Comparison of ENCODE assay signal across 1 cellular context in the genomic region with DNA sequence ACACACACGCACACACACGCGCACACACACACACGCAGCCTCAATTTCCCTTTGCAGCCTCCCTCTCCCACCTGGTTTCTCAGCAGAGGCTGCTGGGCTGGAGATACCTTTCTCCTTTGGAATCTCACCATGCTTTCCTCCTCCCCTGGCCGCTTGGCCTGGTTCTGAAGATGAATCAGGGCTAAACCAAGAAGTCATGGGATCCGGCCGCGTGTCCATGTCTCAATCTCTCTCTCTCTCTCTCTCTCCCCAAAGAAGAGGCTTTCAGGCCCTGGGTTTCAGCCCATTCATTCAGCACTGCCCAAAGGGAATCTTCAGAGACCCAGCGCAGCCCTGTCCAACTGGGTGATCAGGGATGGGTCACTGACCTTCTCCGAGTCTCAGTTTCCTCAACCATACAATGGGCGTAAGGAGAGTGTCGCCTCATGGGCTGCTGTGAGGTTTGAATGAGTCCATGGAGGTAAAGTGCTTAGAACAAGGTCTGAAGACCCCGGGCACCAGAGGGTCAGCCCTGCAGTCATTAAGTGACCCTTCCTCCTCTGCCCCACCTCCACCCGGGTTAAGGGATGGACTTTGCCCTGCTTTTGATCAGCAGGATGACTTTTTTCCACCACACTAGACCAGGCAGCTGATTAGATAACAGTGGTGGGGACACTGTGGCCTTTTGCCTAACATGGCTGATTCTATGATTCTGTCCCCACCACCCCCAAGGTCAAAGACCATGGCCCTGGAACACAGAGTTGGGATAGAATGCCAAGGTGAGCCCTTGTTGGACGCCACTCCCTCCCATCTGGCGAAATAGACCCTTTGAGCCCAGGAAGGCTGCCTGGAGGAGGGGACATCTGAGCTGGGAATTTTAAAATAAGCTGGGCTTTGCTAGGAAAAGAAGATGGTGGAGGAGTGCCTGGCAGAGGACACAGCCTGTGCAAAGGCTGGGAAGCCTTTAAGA.
A peak's percentile ranks its signal among the peaks of the same experiment; 100 is the strongest.
TF ChIP-seq lines count a peak whose summit lies in the region.

No MANE protein-coding gene starts in this region.

TF ChIP-seq in HepG2, 621 proteins besides CTCF, POLR2A, EP300 and RAD21 (continued from another document and continues in another):
- TF ChIP-seq, protein P1, sequence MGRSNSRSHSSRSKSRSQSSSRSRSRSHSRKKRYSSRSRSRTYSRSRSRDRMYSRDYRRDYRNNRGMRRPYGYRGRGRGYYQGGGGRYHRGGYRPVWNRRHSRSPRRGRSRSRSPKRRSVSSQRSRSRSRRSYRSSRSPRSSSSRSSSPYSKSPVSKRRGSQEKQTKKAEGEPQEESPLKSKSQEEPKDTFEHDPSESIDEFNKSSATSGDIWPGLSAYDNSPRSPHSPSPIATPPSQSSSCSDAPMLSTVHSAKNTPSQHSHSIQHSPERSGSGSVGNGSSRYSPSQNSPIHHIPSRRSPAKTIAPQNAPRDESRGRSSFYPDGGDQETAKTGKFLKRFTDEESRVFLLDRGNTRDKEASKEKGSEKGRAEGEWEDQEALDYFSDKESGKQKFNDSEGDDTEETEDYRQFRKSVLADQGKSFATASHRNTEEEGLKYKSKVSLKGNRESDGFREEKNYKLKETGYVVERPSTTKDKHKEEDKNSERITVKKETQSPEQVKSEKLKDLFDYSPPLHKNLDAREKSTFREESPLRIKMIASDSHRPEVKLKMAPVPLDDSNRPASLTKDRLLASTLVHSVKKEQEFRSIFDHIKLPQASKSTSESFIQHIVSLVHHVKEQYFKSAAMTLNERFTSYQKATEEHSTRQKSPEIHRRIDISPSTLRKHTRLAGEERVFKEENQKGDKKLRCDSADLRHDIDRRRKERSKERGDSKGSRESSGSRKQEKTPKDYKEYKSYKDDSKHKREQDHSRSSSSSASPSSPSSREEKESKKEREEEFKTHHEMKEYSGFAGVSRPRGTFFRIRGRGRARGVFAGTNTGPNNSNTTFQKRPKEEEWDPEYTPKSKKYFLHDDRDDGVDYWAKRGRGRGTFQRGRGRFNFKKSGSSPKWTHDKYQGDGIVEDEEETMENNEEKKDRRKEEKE (IDR thresholded peaks at IDR 0.05), result no peak
- TF ChIP-seq PHF8 (CRISPR knock-in tag; IDR thresholded peaks at IDR 0.05), result no peak
- TF ChIP-seq RORA (CRISPR knock-in tag; IDR thresholded peaks at IDR 0.05), result no peak
- peak; percentile 95 for TF ChIP-seq RXRA (CRISPR knock-in tag; IDR thresholded peaks at IDR 0.05)
- 0 out of 2 replicates have a peak, but pooled peaks have one; percentile 43 for TF ChIP-seq TOE1 (CRISPR knock-in tag; IDR thresholded peaks at IDR 0.05)
- TF ChIP-seq ZNF788 (CRISPR knock-in tag; IDR thresholded peaks at IDR 0.05; ENCODE audit: borderline replicate concordance), result peak; percentile 97; the same call in 1 of the 2 replicates
- TF ChIP-seq BORCS8-MEF2B (CRISPR knock-in tag; IDR thresholded peaks at IDR 0.05), result peak; percentile 89
- 0 out of 2 replicates have a peak, but pooled peaks have one; percentile 58 for TF ChIP-seq ZNF878 (CRISPR knock-in tag; IDR thresholded peaks at IDR 0.05)
- TF ChIP-seq GZF1 (CRISPR knock-in tag; IDR thresholded peaks at IDR 0.05), result 0 out of 2 replicates have a peak, but pooled peaks have one; percentile 25
- TF ChIP-seq, protein P2, sequence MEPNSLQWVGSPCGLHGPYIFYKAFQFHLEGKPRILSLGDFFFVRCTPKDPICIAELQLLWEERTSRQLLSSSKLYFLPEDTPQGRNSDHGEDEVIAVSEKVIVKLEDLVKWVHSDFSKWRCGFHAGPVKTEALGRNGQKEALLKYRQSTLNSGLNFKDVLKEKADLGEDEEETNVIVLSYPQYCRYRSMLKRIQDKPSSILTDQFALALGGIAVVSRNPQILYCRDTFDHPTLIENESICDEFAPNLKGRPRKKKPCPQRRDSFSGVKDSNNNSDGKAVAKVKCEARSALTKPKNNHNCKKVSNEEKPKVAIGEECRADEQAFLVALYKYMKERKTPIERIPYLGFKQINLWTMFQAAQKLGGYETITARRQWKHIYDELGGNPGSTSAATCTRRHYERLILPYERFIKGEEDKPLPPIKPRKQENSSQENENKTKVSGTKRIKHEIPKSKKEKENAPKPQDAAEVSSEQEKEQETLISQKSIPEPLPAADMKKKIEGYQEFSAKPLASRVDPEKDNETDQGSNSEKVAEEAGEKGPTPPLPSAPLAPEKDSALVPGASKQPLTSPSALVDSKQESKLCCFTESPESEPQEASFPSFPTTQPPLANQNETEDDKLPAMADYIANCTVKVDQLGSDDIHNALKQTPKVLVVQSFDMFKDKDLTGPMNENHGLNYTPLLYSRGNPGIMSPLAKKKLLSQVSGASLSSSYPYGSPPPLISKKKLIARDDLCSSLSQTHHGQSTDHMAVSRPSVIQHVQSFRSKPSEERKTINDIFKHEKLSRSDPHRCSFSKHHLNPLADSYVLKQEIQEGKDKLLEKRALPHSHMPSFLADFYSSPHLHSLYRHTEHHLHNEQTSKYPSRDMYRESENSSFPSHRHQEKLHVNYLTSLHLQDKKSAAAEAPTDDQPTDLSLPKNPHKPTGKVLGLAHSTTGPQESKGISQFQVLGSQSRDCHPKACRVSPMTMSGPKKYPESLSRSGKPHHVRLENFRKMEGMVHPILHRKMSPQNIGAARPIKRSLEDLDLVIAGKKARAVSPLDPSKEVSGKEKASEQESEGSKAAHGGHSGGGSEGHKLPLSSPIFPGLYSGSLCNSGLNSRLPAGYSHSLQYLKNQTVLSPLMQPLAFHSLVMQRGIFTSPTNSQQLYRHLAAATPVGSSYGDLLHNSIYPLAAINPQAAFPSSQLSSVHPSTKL (CRISPR knock-in tag; IDR thresholded peaks at IDR 0.05), result peak; percentile 96
- TF ChIP-seq THAP11 (CRISPR knock-in tag; IDR thresholded peaks at IDR 0.05), result peak; percentile 63
- no peak for TF ChIP-seq ZNF546 (CRISPR knock-in tag; conservative IDR thresholded peaks at IDR 0.05)
- TF ChIP-seq TBX2 (CRISPR knock-in tag; IDR thresholded peaks at IDR 0.05; ENCODE audit: borderline replicate concordance), result peak; percentile 93
- TF ChIP-seq, protein P3, sequence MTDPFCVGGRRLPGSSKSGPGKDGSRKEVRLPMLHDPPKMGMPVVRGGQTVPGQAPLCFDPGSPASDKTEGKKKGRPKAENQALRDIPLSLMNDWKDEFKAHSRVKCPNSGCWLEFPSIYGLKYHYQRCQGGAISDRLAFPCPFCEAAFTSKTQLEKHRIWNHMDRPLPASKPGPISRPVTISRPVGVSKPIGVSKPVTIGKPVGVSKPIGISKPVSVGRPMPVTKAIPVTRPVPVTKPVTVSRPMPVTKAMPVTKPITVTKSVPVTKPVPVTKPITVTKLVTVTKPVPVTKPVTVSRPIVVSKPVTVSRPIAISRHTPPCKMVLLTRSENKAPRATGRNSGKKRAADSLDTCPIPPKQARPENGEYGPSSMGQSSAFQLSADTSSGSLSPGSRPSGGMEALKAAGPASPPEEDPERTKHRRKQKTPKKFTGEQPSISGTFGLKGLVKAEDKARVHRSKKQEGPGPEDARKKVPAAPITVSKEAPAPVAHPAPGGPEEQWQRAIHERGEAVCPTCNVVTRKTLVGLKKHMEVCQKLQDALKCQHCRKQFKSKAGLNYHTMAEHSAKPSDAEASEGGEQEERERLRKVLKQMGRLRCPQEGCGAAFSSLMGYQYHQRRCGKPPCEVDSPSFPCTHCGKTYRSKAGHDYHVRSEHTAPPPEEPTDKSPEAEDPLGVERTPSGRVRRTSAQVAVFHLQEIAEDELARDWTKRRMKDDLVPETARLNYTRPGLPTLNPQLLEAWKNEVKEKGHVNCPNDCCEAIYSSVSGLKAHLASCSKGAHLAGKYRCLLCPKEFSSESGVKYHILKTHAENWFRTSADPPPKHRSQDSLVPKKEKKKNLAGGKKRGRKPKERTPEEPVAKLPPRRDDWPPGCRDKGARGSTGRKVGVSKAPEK (CRISPR knock-in tag; IDR thresholded peaks at IDR 0.05; ENCODE audit: borderline replicate concordance), result peak; percentile 72; the same call in 1 of the 2 replicates
- TF ChIP-seq ZNF251 (CRISPR knock-in tag; IDR thresholded peaks at IDR 0.05), result no peak
- TF ChIP-seq IKZF4 (CRISPR knock-in tag; IDR thresholded peaks at IDR 0.05; ENCODE audit: borderline replicate concordance, low read depth, not compliant biosample characterization), result no peak
- peak; percentile 56; the same call in 1 of the 2 replicates for TF ChIP-seq ZSCAN31 (CRISPR knock-in tag; IDR thresholded peaks at IDR 0.05; ENCODE audit: low read depth)
- TF ChIP-seq, protein P4, sequence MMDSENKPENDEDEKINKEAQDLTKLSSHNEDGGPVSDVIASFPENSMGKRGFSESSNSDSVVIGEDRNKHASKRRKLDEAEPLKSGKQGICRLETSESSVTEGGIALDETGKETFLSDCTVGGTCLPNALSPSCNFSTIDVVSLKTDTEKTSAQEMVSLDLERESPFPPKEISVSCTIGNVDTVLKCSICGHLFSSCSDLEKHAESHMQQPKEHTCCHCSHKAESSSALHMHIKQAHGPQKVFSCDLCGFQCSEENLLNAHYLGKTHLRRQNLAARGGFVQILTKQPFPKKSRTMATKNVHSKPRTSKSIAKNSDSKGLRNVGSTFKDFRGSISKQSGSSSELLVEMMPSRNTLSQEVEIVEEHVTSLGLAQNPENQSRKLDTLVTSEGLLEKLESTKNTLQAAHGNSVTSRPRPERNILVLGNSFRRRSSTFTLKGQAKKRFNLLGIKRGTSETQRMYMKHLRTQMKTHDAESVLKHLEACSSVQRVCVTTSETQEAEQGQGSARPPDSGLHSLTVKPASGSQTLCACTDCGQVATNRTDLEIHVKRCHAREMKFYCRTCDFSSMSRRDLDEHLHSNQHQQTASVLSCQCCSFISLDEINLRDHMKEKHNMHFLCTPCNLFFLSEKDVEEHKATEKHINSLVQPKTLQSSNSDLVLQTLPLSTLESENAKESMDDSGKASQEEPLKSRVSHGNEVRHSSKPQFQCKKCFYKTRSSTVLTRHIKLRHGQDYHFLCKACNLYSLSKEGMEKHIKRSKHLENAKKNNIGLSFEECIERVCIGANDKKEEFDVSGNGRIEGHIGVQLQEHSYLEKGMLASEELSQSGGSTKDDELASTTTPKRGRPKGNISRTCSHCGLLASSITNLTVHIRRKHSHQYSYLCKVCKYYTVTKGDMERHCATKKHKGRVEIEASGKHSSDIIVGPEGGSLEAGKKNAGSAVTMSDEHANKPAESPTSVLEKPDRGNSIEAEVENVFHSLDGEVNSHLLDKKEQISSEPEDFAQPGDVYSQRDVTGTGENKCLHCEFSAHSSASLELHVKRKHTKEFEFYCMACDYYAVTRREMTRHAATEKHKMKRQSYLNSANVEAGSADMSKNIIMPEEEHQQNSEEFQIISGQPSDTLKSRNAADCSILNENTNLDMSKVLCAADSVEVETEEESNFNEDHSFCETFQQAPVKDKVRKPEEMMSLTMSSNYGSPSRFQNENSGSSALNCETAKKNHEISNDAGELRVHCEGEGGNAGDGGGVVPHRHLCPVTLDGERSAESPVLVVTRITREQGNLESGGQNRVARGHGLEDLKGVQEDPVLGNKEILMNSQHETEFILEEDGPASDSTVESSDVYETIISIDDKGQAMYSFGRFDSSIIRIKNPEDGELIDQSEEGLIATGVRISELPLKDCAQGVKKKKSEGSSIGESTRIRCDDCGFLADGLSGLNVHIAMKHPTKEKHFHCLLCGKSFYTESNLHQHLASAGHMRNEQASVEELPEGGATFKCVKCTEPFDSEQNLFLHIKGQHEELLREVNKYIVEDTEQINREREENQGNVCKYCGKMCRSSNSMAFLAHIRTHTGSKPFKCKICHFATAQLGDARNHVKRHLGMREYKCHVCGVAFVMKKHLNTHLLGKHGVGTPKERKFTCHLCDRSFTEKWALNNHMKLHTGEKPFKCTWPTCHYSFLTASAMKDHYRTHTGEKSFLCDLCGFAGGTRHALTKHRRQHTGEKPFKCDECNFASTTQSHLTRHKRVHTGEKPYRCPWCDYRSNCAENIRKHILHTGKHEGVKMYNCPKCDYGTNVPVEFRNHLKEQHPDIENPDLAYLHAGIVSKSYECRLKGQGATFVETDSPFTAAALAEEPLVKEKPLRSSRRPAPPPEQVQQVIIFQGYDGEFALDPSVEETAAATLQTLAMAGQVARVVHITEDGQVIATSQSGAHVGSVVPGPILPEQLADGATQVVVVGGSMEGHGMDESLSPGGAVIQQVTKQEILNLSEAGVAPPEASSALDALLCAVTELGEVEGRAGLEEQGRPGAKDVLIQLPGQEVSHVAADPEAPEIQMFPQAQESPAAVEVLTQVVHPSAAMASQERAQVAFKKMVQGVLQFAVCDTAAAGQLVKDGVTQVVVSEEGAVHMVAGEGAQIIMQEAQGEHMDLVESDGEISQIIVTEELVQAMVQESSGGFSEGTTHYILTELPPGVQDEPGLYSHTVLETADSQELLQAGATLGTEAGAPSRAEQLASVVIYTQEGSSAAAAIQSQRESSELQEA (CRISPR knock-in tag; IDR thresholded peaks at IDR 0.05; ENCODE audit: not compliant biosample characterization), result no peak
- peak; percentile 13; the same call in 1 of the 2 replicates for TF ChIP-seq EHMT2 (IDR thresholded peaks at IDR 0.05; ENCODE audit: borderline replicate concordance, low read depth, low read length)
- peak; percentile 98 for TF ChIP-seq REPIN1 (CRISPR knock-in tag; IDR thresholded peaks at IDR 0.05; ENCODE audit: borderline replicate concordance, low read depth)
- TF ChIP-seq CENPX (CRISPR knock-in tag; IDR thresholded peaks at IDR 0.05), result no peak
- peak; percentile 65; the same call in 1 of the 2 replicates for TF ChIP-seq HMG20B (CRISPR knock-in tag; conservative IDR thresholded peaks at IDR 0.05)
- TF ChIP-seq KLF16 (CRISPR knock-in tag; IDR thresholded peaks at IDR 0.05), result peak in 1 of 2 experiments; percentile 34; a peak in 1 of 4 replicates
- TF ChIP-seq CHD4 (IDR thresholded peaks at IDR 0.05; ENCODE audit: borderline replicate concordance, low read length), result peak; percentile 98
- TF ChIP-seq ZNF331 (CRISPR knock-in tag; IDR thresholded peaks at IDR 0.05), result peak; percentile 90
- TF ChIP-seq ZNF501 (CRISPR knock-in tag; IDR thresholded peaks at IDR 0.05), result peak; percentile 90
- TF ChIP-seq, protein P5, sequence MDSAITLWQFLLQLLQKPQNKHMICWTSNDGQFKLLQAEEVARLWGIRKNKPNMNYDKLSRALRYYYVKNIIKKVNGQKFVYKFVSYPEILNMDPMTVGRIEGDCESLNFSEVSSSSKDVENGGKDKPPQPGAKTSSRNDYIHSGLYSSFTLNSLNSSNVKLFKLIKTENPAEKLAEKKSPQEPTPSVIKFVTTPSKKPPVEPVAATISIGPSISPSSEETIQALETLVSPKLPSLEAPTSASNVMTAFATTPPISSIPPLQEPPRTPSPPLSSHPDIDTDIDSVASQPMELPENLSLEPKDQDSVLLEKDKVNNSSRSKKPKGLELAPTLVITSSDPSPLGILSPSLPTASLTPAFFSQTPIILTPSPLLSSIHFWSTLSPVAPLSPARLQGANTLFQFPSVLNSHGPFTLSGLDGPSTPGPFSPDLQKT (CRISPR knock-in tag; IDR thresholded peaks at IDR 0.05; ENCODE audit: borderline replicate concordance), result no peak
- TF ChIP-seq, protein P6, sequence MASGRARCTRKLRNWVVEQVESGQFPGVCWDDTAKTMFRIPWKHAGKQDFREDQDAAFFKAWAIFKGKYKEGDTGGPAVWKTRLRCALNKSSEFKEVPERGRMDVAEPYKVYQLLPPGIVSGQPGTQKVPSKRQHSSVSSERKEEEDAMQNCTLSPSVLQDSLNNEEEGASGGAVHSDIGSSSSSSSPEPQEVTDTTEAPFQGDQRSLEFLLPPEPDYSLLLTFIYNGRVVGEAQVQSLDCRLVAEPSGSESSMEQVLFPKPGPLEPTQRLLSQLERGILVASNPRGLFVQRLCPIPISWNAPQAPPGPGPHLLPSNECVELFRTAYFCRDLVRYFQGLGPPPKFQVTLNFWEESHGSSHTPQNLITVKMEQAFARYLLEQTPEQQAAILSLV (CRISPR knock-in tag; IDR thresholded peaks at IDR 0.05; ENCODE audit: borderline replicate concordance), result peak; percentile 5; the same call in 1 of the 2 replicates
- TF ChIP-seq, protein P7, sequence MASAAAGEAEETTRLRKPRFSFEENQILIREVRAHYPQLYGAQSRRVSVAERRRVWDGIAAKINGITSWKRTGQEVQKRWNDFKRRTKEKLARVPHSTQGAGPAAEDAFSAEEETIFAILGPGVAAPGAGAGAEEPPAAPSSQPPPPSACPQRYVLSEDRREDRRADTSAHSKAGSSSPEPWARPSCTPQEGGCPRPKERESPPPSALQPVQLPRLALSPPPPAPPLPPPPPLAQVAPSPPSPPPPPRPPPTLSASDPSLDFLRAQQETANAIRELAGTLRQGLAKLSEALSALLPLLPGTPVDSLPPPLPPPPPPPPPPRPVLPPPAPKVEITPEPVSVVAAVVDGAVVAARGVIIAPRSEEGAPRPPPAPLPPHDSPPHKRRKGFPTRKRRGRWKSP (CRISPR knock-in tag; IDR thresholded peaks at IDR 0.05), result no peak
- TF ChIP-seq MEF2D (CRISPR knock-in tag; IDR thresholded peaks at IDR 0.05), result peak; percentile 88
